ENCODE assay signal across 8 cellular contexts in genomic region chr12:108696111-108696995, GRCh38. TPM values are rescaled to one million over a fixed set of nuclear protein-coding genes. Genes with fewer than 3 reads are reported as not detected.
DNase-seq lines count a peak whose midpoint lies in the region; ATAC-seq and TF ChIP-seq lines count a peak whose summit lies in the region.

No MANE protein-coding gene starts in this region.

- peaks cover 91% of the 10 kb centered on the region for H3K79me2 ChIP-seq in PC-3 (ENCODE audit: low read length)

- H3K4me1 ChIP-seq in PC-3 (ENCODE audit: insufficient read depth, low read length) (peaks cover 62% of the 10 kb centered on the region), gastrocnemius medialis (peaks cover 86 to 91% of the 10 kb centered on the region in 2 donors)

- H3K4me3 ChIP-seq in PC-3 (ENCODE audit: low read length) (peak overlapping the region; percentile 19; the same call in 1 of the 2 replicates), epithelial cell of esophagus (ENCODE audit: low read length) (peak overlapping the region; percentile 4), gastrocnemius medialis (no peak overlapping the region)

- H3K4me2 ChIP-seq in PC-3 (ENCODE audit: low read length), result peak overlapping the region; percentile 51

- H3K4me3 Mint-ChIP-seq in CD4-positive, alpha-beta T cell, result no peak overlapping the region

- H3K27ac ChIP-seq in PC-3 (ENCODE audit: low read length) (peak overlapping the region; percentile 89), gastrocnemius medialis (peak overlapping the region; percentile 92 to 98 (median 96))
- H3K27ac ChIP-seq in CD4-positive, alpha-beta T cell (ENCODE audit: low read depth, low read length), result no peak overlapping the region

- peak overlapping the region; percentile 50 for H3K9ac ChIP-seq in PC-3 (ENCODE audit: low read length)

- CTCF ChIA-PET in PC-3 (lab: Charles Lee), result interaction anchor here (0.7 kb wide), 1 partner anchor 23 kb away, joined by 6 read pairs; no protein-coding TSS in a partner anchor
- CTCF ChIA-PET in CD4-positive, alpha-beta T cell (lab: Charles Lee), result interaction anchor here (0.8 to 2.9 kb wide), 4 partner anchors 10 to 107 kb away, joined by 3 to 6 read pairs (median 4); no protein-coding TSS in a partner anchor

- H3K4me1 Mint-ChIP-seq in CD4-positive, alpha-beta T cell (ENCODE audit: low read depth), result peaks cover 38% of the 10 kb centered on the region

- no peak overlapping the region for H2AFZ ChIP-seq in PC-3 (ENCODE audit: low read length)

- intact Hi-C loops in PC-3 (cut with micrococcal nuclease) (no loop called here), gastrocnemius medialis (cut with DNase I; ENCODE audit: low total_unique reads) (no loop called here), head of caudate nucleus (cut with DNase I) (no loop called here)
- intact Hi-C loops in CD4-positive, alpha-beta T cell (cut with DNase I, micrococcal nuclease), result no loop called here

- BruUV-seq in PC-3 (replicated peaks; lab: Mats Ljungman, UMichigan), result no TSS peak

- in situ Hi-C loops in gastrocnemius medialis (cut with MboI; ENCODE audit: low sequenced_read_pairs in 4 of 4), result loop anchor here in 1 of 4 donors (25.0 kb wide), 1 partner anchor 416 kb away; the partner anchor contains the start of gene ACACB

- no peaks in the 10 kb centered on the region for H3K9me3 Mint-ChIP-seq in CD4-positive, alpha-beta T cell

- H3K27me3 ChIP-seq in PC-3 (ENCODE audit: low read length), result no peaks in the 10 kb centered on the region
- no peaks in the 10 kb centered on the region for H3K27me3 ChIP-seq in gastrocnemius medialis
- no peaks in the 10 kb centered on the region for H3K27me3 ChIP-seq in CD4-positive, alpha-beta T cell (ENCODE audit: control insufficient read depth, insufficient read depth, low read length)

- no peak for TF ChIP-seq POLR2A in gastrocnemius medialis (IDR thresholded peaks at IDR 0.05)

- ATAC-seq in PC-3, result peak; percentile 19
- ATAC-seq in gastrocnemius medialis, result no peak
- no peak for ATAC-seq in CD4-positive, alpha-beta T cell (ENCODE audit: poor library complexity)
- no peak for ATAC-seq in HG03342 (IDR thresholded peaks at IDR 0.05; ENCODE audit: unreplicated experiment)

- TF ChIP-seq CTCF in PC-3 (conservative IDR thresholded peaks at IDR 0.05; ENCODE audit: low read depth, low read length) (no peak), epithelial cell of esophagus (IDR thresholded peaks at IDR 0.05; ENCODE audit: insufficient read depth, low read depth, low read length, missing control alignments) (no peak), gastrocnemius medialis (IDR thresholded peaks at IDR 0.05 in 4 of 5, conservative IDR thresholded peaks at IDR 0.05 in 1 of 5) (no peak)
- TF ChIP-seq CTCF in CD4-positive, alpha-beta T cell (IDR thresholded peaks at IDR 0.05), result no peak

- H3K9me3 ChIP-seq in PC-3 (ENCODE audit: low read length) (no peaks in the 10 kb centered on the region), gastrocnemius medialis (no peaks in the 10 kb centered on the region)
- no peaks in the 10 kb centered on the region for H3K9me3 ChIP-seq in CD4-positive, alpha-beta T cell (ENCODE audit: control insufficient read depth, low read length)

- no peaks in the 10 kb centered on the region for H3K27me3 Mint-ChIP-seq in CD4-positive, alpha-beta T cell

- peaks cover 6% of the 10 kb centered on the region; the same call in 1 of the 2 replicates for H4K20me1 ChIP-seq in PC-3 (ENCODE audit: low read length)

- H3K36me3 ChIP-seq in PC-3 (ENCODE audit: low read depth, low read length), result peaks cover 59% of the 10 kb centered on the region
- peaks cover 0 to 4% of the 10 kb centered on the region in 2 donors for H3K36me3 ChIP-seq in gastrocnemius medialis

- peaks cover 22% of the 10 kb centered on the region for H3F3A ChIP-seq in PC-3 (ENCODE audit: low read length, unreplicated experiment)

- DNase-seq in GM04503 (ENCODE audit: low read depth) (peak; percentile 90), PC-3 (peak; percentile 96), epithelial cell of esophagus (ENCODE audit: low read depth) (peak; percentile 99), gastrocnemius medialis (no peak), head of caudate nucleus (no peak), cortex of kidney (lab: John Stamatoyannopoulos, UW) (no peak)
- DNase-seq in CD4-positive, alpha-beta T cell, result no peak

- H3K9me2 ChIP-seq in PC-3 (replicated peaks; ENCODE audit: low read length), result no peaks in the 10 kb centered on the region

- no peak overlapping the region for H3K27ac Mint-ChIP-seq in CD4-positive, alpha-beta T cell

- peaks cover 8% of the 10 kb centered on the region for H3K36me3 Mint-ChIP-seq in CD4-positive, alpha-beta T cell (ENCODE audit: low read depth)

- POLR2A ChIA-PET in PC-3 (lab: Charles Lee; ENCODE audit: unreplicated experiment), result interaction anchor here (0.6 kb wide), 4 partner anchors 17 to 348 kb away, joined by 3 to 6 read pairs (median 4); no protein-coding TSS in a partner anchor
- POLR2A ChIA-PET in CD4-positive, alpha-beta T cell (lab: Charles Lee), result interaction anchor here (1.2 to 1.5 kb wide), 3 partner anchors 10 to 35 kb away, joined by 3 to 5 read pairs (median 4); partner anchors contain the start of gene CORO1C

RNA-seq across cellular contexts. Expression of gene CORO1C, which starts 35.0 kb away (rescaled TPM):
- total RNA-seq in PC-3 (2014; rRNA removed) (159 and 179 TPM in 2 replicates), gastrocnemius medialis (10 to 100 TPM; 24.7 to 47.6 (median 30.9) TPM)
- total RNA-seq in CD4-positive, alpha-beta T cell, result 1 to 10 TPM; 6.7 to 7.4 TPM

Comparison
In these comparisons a context has a peak if more than half of its experiments do, and no peak if none do; other contexts are left out.
1. DNase-seq: peak in GM04503 (single experiment), PC-3 (single experiment) and epithelial cell of esophagus (single experiment); none in gastrocnemius medialis (0 of 2), head of caudate nucleus (0 of 42), CD4-positive, alpha-beta T cell (0 of 10) and cortex of kidney (single experiment).
2. H3K4me3 ChIP-seq: peak in PC-3 (single experiment) and epithelial cell of esophagus (single experiment); none in gastrocnemius medialis (0 of 4).